In genomic region chr9:117546894-117547293, GRCh38 we compare ENCODE assay signal across 10 cellular contexts.
A peak's percentile ranks its signal among the peaks of the same experiment; 100 is the strongest.
DNase-seq lines count a peak whose midpoint lies in the region; ATAC-seq and TF ChIP-seq lines count a peak whose summit lies in the region.
"Had no signal": no experiment of that assay in that cellular context is flagged by ENCODE, and none has a peak within 500 bp of the region (broad histone marks: within the 10 kb centered on the region; RNA-seq: fewer than 3 reads in every experiment).

No MANE protein-coding gene starts in this region.

- no peak overlapping the region for H3K4me3 Mint-ChIP-seq in T-helper 17 cell

- H3K27me3 Mint-ChIP-seq in T-helper 17 cell: peaks cover 4% of the 10 kb centered on the region

- peaks cover 13% of the 10 kb centered on the region for H3K27me3 ChIP-seq in ACC112 (ENCODE audit: insufficient read depth, low read length)
- no peaks in the 10 kb centered on the region for H3K27me3 ChIP-seq in brain microvascular endothelial cell (replicated peaks)
- peaks cover 3% of the 10 kb centered on the region for H3K27me3 ChIP-seq in gastroesophageal sphincter
- H3K27me3 ChIP-seq: SJCRH30 had no signal

- no peak overlapping the region for H2AFZ ChIP-seq in ACC112 (ENCODE audit: low read length, unreplicated experiment)

- H3K79me2 ChIP-seq in ACC112 (ENCODE audit: control insufficient read depth, insufficient read depth, low read length, unreplicated experiment): no peaks in the 10 kb centered on the region

- H3K4me1 Mint-ChIP-seq in T-helper 17 cell: peaks cover 3% of the 10 kb centered on the region

- TF ChIP-seq EP300 in gastroesophageal sphincter (IDR thresholded peaks at IDR 0.05): no peak

- no peak for TF ChIP-seq POLR2A in gastroesophageal sphincter (IDR thresholded peaks at IDR 0.05)

- DNase-seq in GM13976 (ENCODE audit: low spot score): peak; percentile 22
- DNase-seq in T-helper 17 cell: no peak
- DNase-seq in iPS-NIHi7 (ENCODE audit: extremely low spot score): peak; percentile 25
- DNase-seq in NOMO-1 treated with DMSO at 0.1 percent for 48 hours (lab: John Stamatoyannopoulos, UW; ENCODE audit: unreplicated experiment): no peak
- DNase-seq in brain microvascular endothelial cell: no peak
- DNase-seq: SJCRH30 had no signal

- in situ Hi-C loops in GM13976 (cut with MboI; ENCODE audit: low sequenced_read_pairs, unreplicated experiment): no loop called here
- in situ Hi-C loops in brain microvascular endothelial cell (cut with HindIII; ENCODE audit: low pct_ligation_motif_present, low sequenced_read_pairs): no loop called here

- no peaks in the 10 kb centered on the region for H3K9me3 ChIP-seq in T-helper 17 cell (ENCODE audit: control insufficient read depth, low read length, poor library complexity, severe bottlenecking)
- H3K9me3 ChIP-seq in gastroesophageal sphincter: no peaks in the 10 kb centered on the region
- H3K9me3 ChIP-seq: SJCRH30 had no signal

- TF ChIP-seq CTCF in GM13976 (IDR thresholded peaks at IDR 0.05; ENCODE audit: borderline replicate concordance, control extremely low read depth, extremely low read depth, insufficient read depth, missing control alignments): no peak
- no peak for TF ChIP-seq CTCF in brain microvascular endothelial cell (IDR thresholded peaks at IDR 0.05; ENCODE audit: low read depth, low read length, missing control alignments)
- no peak for TF ChIP-seq CTCF in gastroesophageal sphincter (IDR thresholded peaks at IDR 0.05)

- no peak overlapping the region for H3K27ac ChIP-seq in ACC112 (ENCODE audit: low read depth, low read length)
- no peak overlapping the region for H3K27ac ChIP-seq in brain microvascular endothelial cell
- H3K27ac ChIP-seq in gastroesophageal sphincter: no peak overlapping the region
- H3K27ac ChIP-seq: SJCRH30 had no signal

- no peaks in the 10 kb centered on the region for H3K36me3 Mint-ChIP-seq in T-helper 17 cell (ENCODE audit: low read depth)
- H3K36me3 Mint-ChIP-seq: IgD-negative memory B cell had no signal

- H3K4me3 ChIP-seq in ACC112 (ENCODE audit: low read depth, low read length): 0 out of 2 replicates have a peak overlapping the region, but pooled peaks have one; percentile 45
- H3K4me3 ChIP-seq in brain microvascular endothelial cell (ENCODE audit: low read depth, low read length): no peak overlapping the region
- no peak overlapping the region for H3K4me3 ChIP-seq in gastroesophageal sphincter
- H3K4me3 ChIP-seq: SJCRH30 had no signal

- no peak overlapping the region for H3K27ac Mint-ChIP-seq in T-helper 17 cell

- WGBS in gastroesophageal sphincter (ENCODE audit: low coverage in 1 of 2), 2 donors: 22 to 30% methylated on average over 6 to 7 of the region's 13 CpGs

- H3K4me1 ChIP-seq in ACC112 (ENCODE audit: control insufficient read depth, insufficient read depth, low read length, unreplicated experiment): no peaks in the 10 kb centered on the region
- no peaks in the 10 kb centered on the region for H3K4me1 ChIP-seq in gastroesophageal sphincter

- peak; percentile 54 for ATAC-seq in T-helper 17 cell
- no peak for ATAC-seq in HG02798 (IDR thresholded peaks at IDR 0.05; ENCODE audit: poor library complexity, unreplicated experiment)
- no peak for ATAC-seq in gastroesophageal sphincter

- no peaks in the 10 kb centered on the region for H3K36me3 ChIP-seq in ACC112 (ENCODE audit: insufficient read depth, low read length)
- H3K36me3 ChIP-seq in brain microvascular endothelial cell (replicated peaks): no peaks in the 10 kb centered on the region
- H3K36me3 ChIP-seq in gastroesophageal sphincter: no peaks in the 10 kb centered on the region
- H3K36me3 ChIP-seq: SJCRH30 had no signal

Comparison
In these comparisons a context has a peak if more than half of its experiments do, and no peak if none do; other contexts are left out.
1. DNase-seq: peak in GM13976 (single experiment) and iPS-NIHi7 (single experiment); none in T-helper 17 cell (0 of 3), NOMO-1 treated with DMSO at 0.1 percent for 48 hours (single experiment) and brain microvascular endothelial cell (single experiment).